Comparison of ENCODE assay signal across 8 cellular contexts in the genomic region with DNA sequence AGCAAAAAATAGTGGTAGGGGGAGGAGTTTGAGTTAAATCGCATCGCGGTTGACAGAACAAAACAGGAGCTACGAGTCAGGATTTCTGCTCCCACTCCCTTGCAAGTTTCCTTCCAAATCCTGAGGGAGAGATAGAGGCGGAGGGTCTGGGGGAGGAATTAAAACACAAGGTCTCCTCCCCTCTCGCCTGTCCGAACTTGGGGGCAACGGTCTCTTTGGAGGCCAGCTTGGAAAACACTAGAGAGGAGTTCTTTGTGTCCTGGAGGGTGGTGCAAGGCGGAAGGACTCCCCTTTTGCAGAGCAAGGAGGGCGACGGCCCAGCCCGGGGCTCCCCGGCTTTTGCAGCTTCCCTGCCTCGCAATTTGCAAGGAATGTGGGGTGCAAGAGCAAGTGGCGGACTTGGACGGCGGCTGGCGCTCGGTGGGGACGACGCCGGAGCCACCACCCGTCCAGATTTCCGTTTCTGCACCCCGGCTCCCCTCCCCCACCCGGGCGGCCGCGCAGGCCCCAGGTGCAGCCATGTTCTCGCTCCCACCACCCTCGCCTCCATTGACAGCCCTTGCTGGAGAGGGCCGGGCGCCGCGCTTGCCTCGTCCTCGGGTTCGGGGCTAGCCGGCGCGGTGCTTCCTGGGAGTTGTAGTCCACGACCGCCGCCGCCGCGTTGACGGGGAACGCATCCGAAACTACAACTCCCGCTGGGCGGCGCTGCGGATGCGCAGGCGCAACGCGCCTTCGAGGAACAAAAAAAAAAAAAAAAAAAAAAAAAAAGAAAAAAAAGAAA. TPM values are rescaled to one million over a fixed set of nuclear protein-coding genes. Genes with fewer than 3 reads are reported as not detected.
DNase-seq lines count a peak whose midpoint lies in the region; ATAC-seq and FAIRE-seq lines count a peak whose summit lies in the region.

No MANE protein-coding gene starts in this region.

- 0 out of 2 replicates have a peak, but pooled peaks cover 5% of the 10 kb centered on the region for H3K36me3 ChIP-seq in Karpas-422 (ENCODE audit: insufficient read depth, low read length)
- H3K36me3 ChIP-seq in naive thymus-derived CD4-positive, alpha-beta T cell (ENCODE audit: control insufficient read depth in 2 of 3, insufficient read depth in 3 of 3, low read length in 3 of 3) = peaks cover 0 to 3% (median 0%) of the 10 kb centered on the region in 3 experiments

- POLR2A ChIA-PET in naive thymus-derived CD4-positive, alpha-beta T cell (lab: Charles Lee) = interaction anchor here (0.6 to 0.8 kb wide), 6 partner anchors 9 to 244 kb away, joined by 3 to 4 read pairs (median 3); no protein-coding TSS in a partner anchor

- H3K9me3 Mint-ChIP-seq in activated T-helper 1 cell treated with anti-CD3 and anti-CD28 coated beads, Interleukin-12 subunit alpha, Interleukin-12 subunit beta, Interleukin-2, Interleukin-4 antibody, amounts not matched to agents 30 ng/mL and 10 ng/mL and 1 ng/mL, durations not matched to agents 14 hours and 24 hours and 36 hours = no peaks in the 10 kb centered on the region
- H3K9me3 Mint-ChIP-seq in naive thymus-derived CD4-positive, alpha-beta T cell = peaks cover 0 to 3% (median 0%) of the 10 kb centered on the region in 11 donors
- H3K9me3 Mint-ChIP-seq in stimulated activated effector memory CD8-positive, alpha-beta T cell treated with anti-CD3 and anti-CD28 coated beads, Interleukin-12 subunit alpha, Interleukin-12 subunit beta, amount 100 ng/mL, for 72 hours = no peaks in the 10 kb centered on the region

- intact Hi-C loops in activated T-helper 1 cell treated with anti-CD3 and anti-CD28 coated beads, Interleukin-12 subunit alpha, Interleukin-12 subunit beta, Interleukin-2, Interleukin-4 antibody, amounts not matched to agents 30 ng/mL and 10 ng/mL and 1 ng/mL, durations not matched to agents 14 hours and 24 hours and 36 hours (cut with micrococcal nuclease) = loop anchor here (2.0 to 10.0 kb wide), 6 partner anchors 52 to 572 kb away; partner anchors contain the start of genes EIF4H, GTF2IRD1, LIMK1 and RFC2
- intact Hi-C loops in naive thymus-derived CD4-positive, alpha-beta T cell (cut with micrococcal nuclease) = loop anchor here (1.0 to 10.0 kb wide), 12 partner anchors 16 to 1700 kb away; partner anchors contain the start of genes EIF4H (in 2 of the 2), RFC2 (in 2 of the 2), YWHAG (in 2 of the 2) and ABHD11 (in 1 of the 2)

- H3K79me2 ChIP-seq in Karpas-422 (ENCODE audit: low read length) = peaks cover 30% of the 10 kb centered on the region

- peak overlapping the region; percentile 98 for H3K4me3 ChIP-seq in Karpas-422 (ENCODE audit: low read length)
- H3K4me3 ChIP-seq in naive thymus-derived CD4-positive, alpha-beta T cell (ENCODE audit: low read length) = peak overlapping the region; percentile 96

- H3K27ac Mint-ChIP-seq in activated T-helper 1 cell treated with anti-CD3 and anti-CD28 coated beads, Interleukin-12 subunit alpha, Interleukin-12 subunit beta, Interleukin-2, Interleukin-4 antibody, amounts not matched to agents 30 ng/mL and 10 ng/mL and 1 ng/mL, durations not matched to agents 14 hours and 24 hours and 36 hours = peak overlapping the region; percentile 93
- peak overlapping the region; percentile 86 to 98 (median 94) for H3K27ac Mint-ChIP-seq in naive thymus-derived CD4-positive, alpha-beta T cell
- H3K27ac Mint-ChIP-seq in stimulated activated effector memory CD8-positive, alpha-beta T cell treated with anti-CD3 and anti-CD28 coated beads, Interleukin-12 subunit alpha, Interleukin-12 subunit beta, amount 100 ng/mL, for 72 hours = peak overlapping the region; percentile 98

- no peaks in the 10 kb centered on the region for H3K9me3 ChIP-seq in Karpas-422 (ENCODE audit: low read length)
- H3K9me3 ChIP-seq in naive thymus-derived CD4-positive, alpha-beta T cell (ENCODE audit: control insufficient read depth in 2 of 3, low read length in 3 of 3) = no peaks in the 10 kb centered on the region

- H4K20me1 ChIP-seq in Karpas-422 (ENCODE audit: insufficient read depth, low read depth, low read length) = no peaks in the 10 kb centered on the region

- H3K36me3 Mint-ChIP-seq in activated T-helper 1 cell treated with anti-CD3 and anti-CD28 coated beads, Interleukin-12 subunit alpha, Interleukin-12 subunit beta, Interleukin-2, Interleukin-4 antibody, amounts not matched to agents 30 ng/mL and 10 ng/mL and 1 ng/mL, durations not matched to agents 14 hours and 24 hours and 36 hours (ENCODE audit: low read depth) = peaks cover 10% of the 10 kb centered on the region
- peaks cover 0 to 6% (median 0%) of the 10 kb centered on the region in 5 donors for H3K36me3 Mint-ChIP-seq in naive thymus-derived CD4-positive, alpha-beta T cell
- peaks cover 54% of the 10 kb centered on the region for H3K36me3 Mint-ChIP-seq in stimulated activated effector memory CD8-positive, alpha-beta T cell treated with anti-CD3 and anti-CD28 coated beads, Interleukin-12 subunit alpha, Interleukin-12 subunit beta, amount 100 ng/mL, for 72 hours

- H3K4me1 Mint-ChIP-seq in activated T-helper 1 cell treated with anti-CD3 and anti-CD28 coated beads, Interleukin-12 subunit alpha, Interleukin-12 subunit beta, Interleukin-2, Interleukin-4 antibody, amounts not matched to agents 30 ng/mL and 10 ng/mL and 1 ng/mL, durations not matched to agents 14 hours and 24 hours and 36 hours (ENCODE audit: low read depth) = peaks cover 48% of the 10 kb centered on the region
- H3K4me1 Mint-ChIP-seq in naive thymus-derived CD4-positive, alpha-beta T cell = peaks cover 35 to 55% (median 43%) of the 10 kb centered on the region in 7 donors
- H3K4me1 Mint-ChIP-seq in stimulated activated effector memory CD8-positive, alpha-beta T cell treated with anti-CD3 and anti-CD28 coated beads, Interleukin-12 subunit alpha, Interleukin-12 subunit beta, amount 100 ng/mL, for 72 hours = peaks cover 41% of the 10 kb centered on the region

- CTCF ChIA-PET in naive thymus-derived CD4-positive, alpha-beta T cell (lab: Charles Lee) = no interaction called here

- H3K27me3 Mint-ChIP-seq in activated T-helper 1 cell treated with anti-CD3 and anti-CD28 coated beads, Interleukin-12 subunit alpha, Interleukin-12 subunit beta, Interleukin-2, Interleukin-4 antibody, amounts not matched to agents 30 ng/mL and 10 ng/mL and 1 ng/mL, durations not matched to agents 14 hours and 24 hours and 36 hours (ENCODE audit: insufficient read depth) = peaks cover 6% of the 10 kb centered on the region
- H3K27me3 Mint-ChIP-seq in naive thymus-derived CD4-positive, alpha-beta T cell = peaks cover 0 to 2% (median 0%) of the 10 kb centered on the region in 5 donors

- H3K27me3 ChIP-seq in Karpas-422 (ENCODE audit: low read length) = no peaks in the 10 kb centered on the region
- no peaks in the 10 kb centered on the region for H3K27me3 ChIP-seq in naive thymus-derived CD4-positive, alpha-beta T cell (ENCODE audit: control insufficient read depth in 2 of 2, insufficient read depth in 2 of 2, low read length in 2 of 2)

- H2AFZ ChIP-seq in Karpas-422 (ENCODE audit: low read length) = peak overlapping the region; percentile 72

- peaks cover 52% of the 10 kb centered on the region for H3K4me1 ChIP-seq in Karpas-422 (ENCODE audit: low read length)
- peaks cover 12 to 21% of the 10 kb centered on the region in 2 donors for H3K4me1 ChIP-seq in naive thymus-derived CD4-positive, alpha-beta T cell (ENCODE audit: control insufficient read depth in 2 of 2, insufficient read depth in 2 of 2, low read length in 2 of 2)

- H3K4me3 Mint-ChIP-seq in activated T-helper 1 cell treated with anti-CD3 and anti-CD28 coated beads, Interleukin-12 subunit alpha, Interleukin-12 subunit beta, Interleukin-2, Interleukin-4 antibody, amounts not matched to agents 30 ng/mL and 10 ng/mL and 1 ng/mL, durations not matched to agents 14 hours and 24 hours and 36 hours = peak overlapping the region; percentile 85
- peak overlapping the region; percentile 90 to 97 (median 94) for H3K4me3 Mint-ChIP-seq in naive thymus-derived CD4-positive, alpha-beta T cell
- H3K4me3 Mint-ChIP-seq in stimulated activated effector memory CD8-positive, alpha-beta T cell treated with anti-CD3 and anti-CD28 coated beads, Interleukin-12 subunit alpha, Interleukin-12 subunit beta, amount 100 ng/mL, for 72 hours = peak overlapping the region; percentile 78

- H3K27ac ChIP-seq in Karpas-422 (ENCODE audit: low read length) = peak overlapping the region; percentile 99
- peak overlapping the region; percentile 89 for H3K27ac ChIP-seq in naive thymus-derived CD4-positive, alpha-beta T cell (ENCODE audit: low read depth, low read length)

- peak overlapping the region; percentile 100 for H3K4me2 ChIP-seq in Karpas-422 (ENCODE audit: low read depth, low read length, poor library complexity, severe bottlenecking)

- peak; percentile 59 for FAIRE-seq in RCC 7860 (lab: Jason Lieb, UNC)

- peak; percentile 53 for ATAC-seq in GM21825 (IDR thresholded peaks at IDR 0.05; ENCODE audit: unreplicated experiment)
- peak; percentile 88 for ATAC-seq in naive thymus-derived CD4-positive, alpha-beta T cell
- ATAC-seq in stimulated activated effector memory CD8-positive, alpha-beta T cell treated with anti-CD3 and anti-CD28 coated beads, Interleukin-12 subunit alpha, Interleukin-12 subunit beta, amount 100 ng/mL, for 72 hours = peak; percentile 90

- peak overlapping the region; percentile 99 for H3K9ac ChIP-seq in Karpas-422 (ENCODE audit: low read length)

- DNase-seq in Daoy (ENCODE audit: low read depth) (peak; percentile 98), Karpas-422 (peak; percentile 99), RCC 7860 (ENCODE audit: low spot score) (peak; percentile 97), fibroblast of gingiva (ENCODE audit: low read depth) (peak; percentile 95)
- peak; percentile 97 for DNase-seq in activated T-helper 1 cell treated with anti-CD3 and anti-CD28 coated beads, Interleukin-12 subunit alpha, Interleukin-12 subunit beta, Interleukin-2, Interleukin-4 antibody, amounts not matched to agents 30 ng/mL and 10 ng/mL and 1 ng/mL, durations not matched to agents 14 hours and 24 hours and 36 hours (ENCODE audit: low spot score)
- peak; percentile 94 to 97 (median 97) for DNase-seq in naive thymus-derived CD4-positive, alpha-beta T cell
- DNase-seq in stimulated activated effector memory CD8-positive, alpha-beta T cell treated with anti-CD3 and anti-CD28 coated beads, Interleukin-12 subunit alpha, Interleukin-12 subunit beta, amount 100 ng/mL, for 72 hours (ENCODE audit: low spot score in 2 of 2) = peak; percentile 97 to 98

- H3K9me2 ChIP-seq in Karpas-422 (replicated peaks; ENCODE audit: insufficient read depth, low read length) = no peaks in the 10 kb centered on the region

RNA-seq across cellular contexts. Expression of gene GTF2I, which starts 0.4 kb away (rescaled TPM):
- 79.9 and 82.6 TPM in 2 replicates for total RNA-seq in Daoy (2014; rRNA removed; shearing (Covaris generic))
- total RNA-seq in Karpas-422 (2014; rRNA removed; shearing (Covaris generic); ENCODE audit: low replicate concordance) = 130 and 176 TPM in 2 replicates
- 199 and 203 TPM in 2 replicates for total RNA-seq in activated T-helper 1 cell treated with anti-CD3 and anti-CD28 coated beads, Interleukin-12 subunit alpha, Interleukin-12 subunit beta, Interleukin-2, Interleukin-4 antibody, amounts not matched to agents 30 ng/mL and 10 ng/mL and 1 ng/mL, durations not matched to agents 14 hours and 24 hours and 36 hours
- 100 to 1,000 TPM; 135 to 177 (median 167) TPM for total RNA-seq in naive thymus-derived CD4-positive, alpha-beta T cell
- 10 to 100 TPM; 51.1 to 65.4 TPM for polyA plus RNA-seq in naive thymus-derived CD4-positive, alpha-beta T cell

Comparison
In these comparisons a context has a peak if more than half of its experiments do, and no peak if none do; other contexts are left out.
1. Peak in every context shown above with its lines: DNase-seq, ATAC-seq, H3K4me3 ChIP-seq and H3K27ac ChIP-seq.